ENCODE assay signal across 11 cellular contexts in genomic region chr1:203126866-203127671, GRCh38. TPM values are rescaled to one million over a fixed set of nuclear protein-coding genes. Genes with fewer than 3 reads are reported as not detected.
A peak's percentile ranks its signal among the peaks of the same experiment; 100 is the strongest.
DNase-seq lines count a peak whose midpoint lies in the region; ATAC-seq and TF ChIP-seq lines count a peak whose summit lies in the region.
"Had no signal": no experiment of that assay in that cellular context is flagged by ENCODE, and none has a peak within 500 bp of the region (broad histone marks: within the 10 kb centered on the region; RNA-seq: fewer than 3 reads in every experiment).

No MANE protein-coding gene starts in this region.

- no peak overlapping the region for H3K27ac Mint-ChIP-seq in activated T-cell treated with anti-CD3 and anti-CD28 coated beads, Interleukin-2, amount 50 U/mL, for 72 hours
- H3K27ac Mint-ChIP-seq: activated naive CD4-positive, alpha-beta T cell treated with anti-CD3 and anti-CD28 coated beads, Interleukin-2, amount 10 ng/mL, durations not matched to agents 7 days and 5 days; stimulated activated naive CD8-positive, alpha-beta T cell treated with anti-CD3 and anti-CD28 coated beads, Interleukin-15, Interleukin-2, amounts not matched to agents 100 ng/mL and 50 ng/mL, for 24 hours had no signal

- H3K36me3 ChIP-seq in lower lobe of right lung (no peaks in the 10 kb centered on the region), tibial artery (no peaks in the 10 kb centered on the region)

- no peaks in the 10 kb centered on the region for H3K9me3 Mint-ChIP-seq in activated T-cell treated with anti-CD3 and anti-CD28 coated beads, Interleukin-2, amount 50 U/mL, for 72 hours
- H3K9me3 Mint-ChIP-seq: activated naive CD4-positive, alpha-beta T cell treated with anti-CD3 and anti-CD28 coated beads, Interleukin-2, amount 10 ng/mL, durations not matched to agents 7 days and 5 days; stimulated activated naive CD8-positive, alpha-beta T cell treated with anti-CD3 and anti-CD28 coated beads, Interleukin-15, Interleukin-2, amounts not matched to agents 100 ng/mL and 50 ng/mL, for 24 hours had no signal

- H3K27me3 Mint-ChIP-seq in activated T-cell treated with anti-CD3 and anti-CD28 coated beads, Interleukin-2, amount 50 U/mL, for 72 hours (ENCODE audit: low read depth), result peaks cover 55% of the 10 kb centered on the region

- H3K4me1 Mint-ChIP-seq in activated T-cell treated with anti-CD3 and anti-CD28 coated beads, Interleukin-2, amount 50 U/mL, for 72 hours (ENCODE audit: low read depth), result peaks cover 14% of the 10 kb centered on the region

- peaks cover 65% of the 10 kb centered on the region for H3K27me3 ChIP-seq in lower lobe of right lung (ENCODE audit: low read depth)
- H3K27me3 ChIP-seq in tibial artery, result peaks cover 0 to 46% of the 10 kb centered on the region in 2 donors

- H3K9me3 ChIP-seq in lower lobe of right lung, result no peaks in the 10 kb centered on the region
- H3K9me3 ChIP-seq in tibial artery, result no peaks in the 10 kb centered on the region

- intact Hi-C loops in lower lobe of right lung (cut with DNase I), result no loop called here
- intact Hi-C loops in tibial artery (cut with DNase I; ENCODE audit: low total_unique reads), result no loop called here

- no peak for DNase-seq in activated T-cell treated with anti-CD3 and anti-CD28 coated beads, Interleukin-2, amount 50 U/mL, for 72 hours
- DNase-seq in activated T-cell treated with anti-CD3 and anti-CD28 coated beads for 4 hours (no peak), lower lobe of right lung (no peak), tibial artery (peak in 1 of 2 donors; percentile 56), cortex of kidney (lab: John Stamatoyannopoulos, UW) (no peak)
- no peak for DNase-seq in stimulated activated CD4-positive, alpha-beta T cell treated with anti-CD3 and anti-CD28 coated beads, Interleukin-4, amount 100 ng/mL, for 24 hours
- DNase-seq: activated naive CD4-positive, alpha-beta T cell treated with anti-CD3 and anti-CD28 coated beads, Interleukin-2, amount 10 ng/mL, durations not matched to agents 7 days and 5 days had no signal

- H3K36me3 Mint-ChIP-seq in activated T-cell treated with anti-CD3 and anti-CD28 coated beads, Interleukin-2, amount 50 U/mL, for 72 hours (ENCODE audit: insufficient read depth in 2 of 2), result no peaks in the 10 kb centered on the region
- H3K36me3 Mint-ChIP-seq: activated naive CD4-positive, alpha-beta T cell treated with anti-CD3 and anti-CD28 coated beads, Interleukin-2, amount 10 ng/mL, durations not matched to agents 7 days and 5 days had no signal

- H3K4me3 Mint-ChIP-seq in activated T-cell treated with anti-CD3 and anti-CD28 coated beads, Interleukin-2, amount 50 U/mL, for 72 hours, result peak overlapping the region; percentile 33 to 59
- H3K4me3 Mint-ChIP-seq: activated naive CD4-positive, alpha-beta T cell treated with anti-CD3 and anti-CD28 coated beads, Interleukin-2, amount 10 ng/mL, durations not matched to agents 7 days and 5 days; stimulated activated naive CD8-positive, alpha-beta T cell treated with anti-CD3 and anti-CD28 coated beads, Interleukin-15, Interleukin-2, amounts not matched to agents 100 ng/mL and 50 ng/mL, for 24 hours had no signal

- peak overlapping the region; percentile 91 for H3K27ac ChIP-seq in angular gyrus (ENCODE audit: low read depth, low read length)
- H3K27ac ChIP-seq in lower lobe of right lung, result no peak overlapping the region
- no peak overlapping the region for H3K27ac ChIP-seq in tibial artery

- H3K4me3 ChIP-seq in lower lobe of right lung, result peak overlapping the region; percentile 52
- H3K4me3 ChIP-seq in tibial artery, result peak overlapping the region; percentile 24 to 45

- H3K4me1 ChIP-seq in lower lobe of right lung (peaks cover 56% of the 10 kb centered on the region), tibial artery (peaks cover 0 to 39% (median 26%) of the 10 kb centered on the region in 4 donors)

- ATAC-seq in activated T-cell treated with anti-CD3 and anti-CD28 coated beads, Interleukin-2, amount 50 U/mL, for 72 hours (replicated peaks in 1 of 2), result no peak
- ATAC-seq in lower lobe of right lung (peak in 1 of 2 donors; percentile 5), HG03159 (IDR thresholded peaks at IDR 0.05; ENCODE audit: unreplicated experiment) (no peak)

- no peak for TF ChIP-seq CTCF in lower lobe of right lung (IDR thresholded peaks at IDR 0.05)
- TF ChIP-seq CTCF in tibial artery (IDR thresholded peaks at IDR 0.05), result no peak

RNA-seq across cellular contexts. Expression of gene ADORA1, which starts 0.5 kb away (rescaled TPM):
- not detected for total RNA-seq in activated T-cell treated with anti-CD3 and anti-CD28 coated beads, Interleukin-2, amount 50 U/mL, for 72 hours
- 4.1 TPM for total RNA-seq in lower lobe of right lung

RNA-seq across cellular contexts. Expression of gene MYOG, which starts 41.3 kb away (rescaled TPM):
- not detected for total RNA-seq in activated T-cell treated with anti-CD3 and anti-CD28 coated beads, Interleukin-2, amount 50 U/mL, for 72 hours
- not detected for total RNA-seq in lower lobe of right lung
- total RNA-seq: lower leg skin had no signal

RNA-seq across cellular contexts. Expression of gene MYBPH, which starts 48.6 kb away (rescaled TPM):
- total RNA-seq in activated T-cell treated with anti-CD3 and anti-CD28 coated beads, Interleukin-2, amount 50 U/mL, for 72 hours, result not detected
- total RNA-seq in lower lobe of right lung, result not detected
- total RNA-seq: lower leg skin had no signal

RNA-seq across cellular contexts. Expression of gene CHI3L1, which starts 59.4 kb away (rescaled TPM):
- total RNA-seq in activated T-cell treated with anti-CD3 and anti-CD28 coated beads, Interleukin-2, amount 50 U/mL, for 72 hours, result not detected
- total RNA-seq in lower lobe of right lung, result 22.2 TPM
